ENCODE assay signal across 1 cellular context in genomic region chr20:48758206-48758820, GRCh38.
TF ChIP-seq lines count a peak whose summit lies in the region.

No MANE protein-coding gene starts in this region.

TF ChIP-seq in GM12878, 131 proteins besides CTCF, POLR2A, EP300 and RAD21 (continued from another document):
- no peak for TF ChIP-seq RELB (IDR thresholded peaks at IDR 0.05; ENCODE audit: low read depth)
TF ChIP-seq in GM12878: peak in this region for 2.
